Comparison of ENCODE assay signal across 8 cellular contexts in genomic region chr11:32893947-32894827, GRCh38. TPM values are rescaled to one million over a fixed set of nuclear protein-coding genes. Genes with fewer than 3 reads are reported as not detected.
DNase-seq lines count a peak whose midpoint lies in the region; ATAC-seq, FAIRE-seq and TF ChIP-seq lines count a peak whose summit lies in the region.

No MANE protein-coding gene starts in this region.

- H2BK5ac ChIP-seq in mesendoderm (ENCODE audit: low read length), result peak overlapping the region; percentile 90

- H3K36me3 Mint-ChIP-seq in CD4-positive, alpha-beta T cell (ENCODE audit: low read depth), result peaks cover 16% of the 10 kb centered on the region

- POLR2A ChIA-PET in CD4-positive, alpha-beta T cell (lab: Charles Lee), result interaction anchor here (0.7 to 2.0 kb wide), 5 partner anchors 42 to 267 kb away, joined by 3 to 13 read pairs (median 3); partner anchors contain the start of genes CSTF3 and TCP11L1

- peak overlapping the region; percentile 86 for H3K4me3 ChIP-seq in epithelial cell of esophagus (ENCODE audit: low read length)
- H3K4me3 ChIP-seq in mesendoderm (ENCODE audit: low read length), result peak overlapping the region; percentile 95
- H3K4me3 ChIP-seq in thoracic aorta, result peak overlapping the region; percentile 98

- WGBS in mesendoderm (ENCODE audit: extremely low coverage, insufficient coverage, low lambda C conversion rate), result no CpG with 5 or more reads among the region's 21 CpGs

- H4K5ac ChIP-seq in mesendoderm (ENCODE audit: low read length), result no peak overlapping the region

- peak overlapping the region; percentile 98 for H2BK120ac ChIP-seq in mesendoderm (ENCODE audit: low read depth, low read length)

- H3K4me3 Mint-ChIP-seq in CD4-positive, alpha-beta T cell, result peak overlapping the region; percentile 91

- no peaks in the 10 kb centered on the region for H3K9me3 ChIP-seq in CD4-positive, alpha-beta T cell (ENCODE audit: control insufficient read depth, low read length)
- no peaks in the 10 kb centered on the region for H3K9me3 ChIP-seq in thoracic aorta

- FAIRE-seq in TTC549 (lab: Jason Lieb, UNC), result peak; percentile 36

- H2BK15ac ChIP-seq in mesendoderm (replicated peaks; ENCODE audit: low read depth), result peak overlapping the region; percentile 99

- peak overlapping the region; percentile 100 for H3K4ac ChIP-seq in mesendoderm (ENCODE audit: low read depth, low read length)

- peaks cover 53% of the 10 kb centered on the region for H3K79me2 ChIP-seq in mesendoderm (ENCODE audit: control insufficient read depth, insufficient read depth, low read length)

- peak; percentile 64 for ATAC-seq in CD4-positive, alpha-beta T cell (ENCODE audit: poor library complexity)
- ATAC-seq in GM21576 (IDR thresholded peaks at IDR 0.05; ENCODE audit: unreplicated experiment), result peak; percentile 25
- peak; percentile 41 for ATAC-seq in thoracic aorta (ENCODE audit: insufficient number of reproducible peaks, low FRiP score, low read depth)
- no peak for ATAC-seq in GM21619 (IDR thresholded peaks at IDR 0.05; ENCODE audit: unreplicated experiment)

- no peak for TF ChIP-seq CTCF in CD4-positive, alpha-beta T cell (IDR thresholded peaks at IDR 0.05)
- TF ChIP-seq CTCF in epithelial cell of esophagus (IDR thresholded peaks at IDR 0.05; ENCODE audit: insufficient read depth, low read depth, low read length, missing control alignments), result no peak
- no peak for TF ChIP-seq CTCF in thoracic aorta (IDR thresholded peaks at IDR 0.05)

- peak overlapping the region; percentile 80 for H3K27ac Mint-ChIP-seq in CD4-positive, alpha-beta T cell

- no peak overlapping the region for H3K27ac ChIP-seq in CD4-positive, alpha-beta T cell (ENCODE audit: low read depth, low read length)
- H3K27ac ChIP-seq in mesendoderm (ENCODE audit: low read depth, low read length), result peak overlapping the region; percentile 100
- H3K27ac ChIP-seq in thoracic aorta, result peak overlapping the region; percentile 70 to 75

- peak overlapping the region; percentile 76 for H4K8ac ChIP-seq in mesendoderm (ENCODE audit: low read depth, low read length)

- H3K23ac ChIP-seq in mesendoderm (ENCODE audit: low read length), result peak overlapping the region; percentile 89

- peaks cover 43% of the 10 kb centered on the region for H3K4me1 Mint-ChIP-seq in CD4-positive, alpha-beta T cell (ENCODE audit: low read depth)

- H2AK5ac ChIP-seq in mesendoderm (ENCODE audit: low read length), result no peak overlapping the region

- H3K4me1 ChIP-seq in mesendoderm (ENCODE audit: control insufficient read depth, low read depth, low read length) (peaks cover 12% of the 10 kb centered on the region), thoracic aorta (ENCODE audit: control insufficient read depth in 1 of 2, low read depth in 2 of 2) (peaks cover 4 to 20% of the 10 kb centered on the region in 2 donors)

- H3K79me1 ChIP-seq in mesendoderm (ENCODE audit: low read length), result peaks cover 1% of the 10 kb centered on the region

- H3K4me2 ChIP-seq in mesendoderm (ENCODE audit: low read length), result peak overlapping the region; percentile 50

- peak overlapping the region; percentile 99 for H3K18ac ChIP-seq in mesendoderm (ENCODE audit: low read length)

- no peaks in the 10 kb centered on the region for H3K27me3 ChIP-seq in CD4-positive, alpha-beta T cell (ENCODE audit: control insufficient read depth, insufficient read depth, low read length)
- H3K27me3 ChIP-seq in mesendoderm (ENCODE audit: insufficient read depth, low read length, poor library complexity) (no peaks in the 10 kb centered on the region), thoracic aorta (replicated peaks; ENCODE audit: insufficient read depth) (no peaks in the 10 kb centered on the region)

- CTCF ChIA-PET in CD4-positive, alpha-beta T cell (lab: Charles Lee), result interaction anchor here (0.7 to 1.6 kb wide), 4 partner anchors 36 to 448 kb away, joined by 3 to 4 read pairs (median 3); no protein-coding TSS in a partner anchor

- H3K9me3 Mint-ChIP-seq in CD4-positive, alpha-beta T cell, result no peaks in the 10 kb centered on the region

- intact Hi-C loops in CD4-positive, alpha-beta T cell (cut with DNase I, micrococcal nuclease), result loop anchor here (5.0 to 10.0 kb wide), 8 partner anchors 121 to 1551 kb away; partner anchors contain the start of genes C11orf91 (in 1 of the 2), CSTF3 (in 1 of the 2), DEPDC7 (in 1 of the 2) and EIF3M (in 1 of the 2)

- H3K36me3 ChIP-seq in mesendoderm (ENCODE audit: control insufficient read depth, insufficient read depth, low read length) (no peaks in the 10 kb centered on the region), thoracic aorta (no peaks in the 10 kb centered on the region)

- DNase-seq in CD4-positive, alpha-beta T cell, result peak in 2 of 10 experiments; percentile 6 to 39
- DNase-seq in NCI-H2107 (lab: John Stamatoyannopoulos, UW) (peak; percentile 55), epithelial cell of esophagus (ENCODE audit: low read depth) (peak; percentile 91), mesendoderm (peak; percentile 91), thoracic aorta (ENCODE audit: low spot score) (no peak)

- peak overlapping the region; percentile 96 for H3K56ac ChIP-seq in mesendoderm (ENCODE audit: low read length)

- peak overlapping the region; percentile 93 for H3K9ac ChIP-seq in mesendoderm (ENCODE audit: low read length)

- no peaks in the 10 kb centered on the region for H3K27me3 Mint-ChIP-seq in CD4-positive, alpha-beta T cell

RNA-seq across cellular contexts. Expression of gene QSER1, which starts 1.6 kb away (rescaled TPM):
- 10 to 100 TPM in 1 of 2 experiments, 1 to 10 TPM in 1; 9.0 to 10.1 TPM for total RNA-seq in CD4-positive, alpha-beta T cell
- polyA plus RNA-seq in mesendoderm (2013, experiment 1 of 2), result 36.1 TPM
- polyA plus RNA-seq in mesendoderm (2013, experiment 2 of 2), result 36.3 TPM
- total RNA-seq in thoracic aorta, result 10 to 100 TPM; 20.3 to 40.0 TPM
